11 cellular contexts compared by ENCODE assay signal in the genomic region with DNA sequence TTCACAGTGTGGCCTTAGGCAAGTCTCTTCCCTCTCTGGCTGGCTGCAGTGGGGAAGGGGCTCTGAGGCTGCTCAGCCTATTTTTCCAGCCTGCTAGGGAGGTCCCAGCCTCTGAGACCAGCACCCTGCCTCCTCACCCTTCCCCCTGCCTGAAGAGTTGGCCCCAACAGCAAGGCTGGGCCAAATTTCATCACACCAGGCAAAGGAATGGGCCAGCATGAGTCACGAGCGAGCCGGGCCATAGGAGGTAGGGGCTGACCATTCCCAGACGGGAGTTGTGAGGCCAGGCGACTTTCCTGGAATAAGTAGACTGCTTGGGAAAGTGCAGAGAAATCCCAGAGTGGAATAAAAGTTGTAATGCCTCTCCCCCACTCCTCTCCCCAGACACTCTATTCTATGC. TPM values are rescaled to one million over a fixed set of nuclear protein-coding genes. Genes with fewer than 3 reads are reported as not detected.
DNase-seq lines count a peak whose midpoint lies in the region; ATAC-seq and TF ChIP-seq lines count a peak whose summit lies in the region.
"Had no signal": no experiment of that assay in that cellular context is flagged by ENCODE, and none has a peak within 500 bp of the region (broad histone marks: within the 10 kb centered on the region; RNA-seq: fewer than 3 reads in every experiment).

No MANE protein-coding gene starts in this region.

- TF ChIP-seq EP300 in upper lobe of left lung (IDR thresholded peaks at IDR 0.05), result no peak

- peak; percentile 36 to 41 for ATAC-seq in lower lobe of right lung
- peak; percentile 29 to 78 for ATAC-seq in upper lobe of left lung (ENCODE audit: low FRiP score in 2 of 2)
- no peak for ATAC-seq in HG02884 (IDR thresholded peaks at IDR 0.05; ENCODE audit: unreplicated experiment)

- intact Hi-C loops in lower lobe of right lung (cut with DNase I), result no loop called here

- H3K27ac ChIP-seq in lower lobe of right lung (peak overlapping the region; percentile 18), upper lobe of left lung (no peak overlapping the region)

- H3K4me1 ChIP-seq in lower lobe of right lung, result peaks cover 6% of the 10 kb centered on the region
- peaks cover 0 to 4% (median 1%) of the 10 kb centered on the region in 4 donors for H3K4me1 ChIP-seq in upper lobe of left lung

- TF ChIP-seq POLR2A in upper lobe of left lung (IDR thresholded peaks at IDR 0.05), result no peak

- H3K9me3 ChIP-seq in lower lobe of right lung (peaks cover 6% of the 10 kb centered on the region), upper lobe of left lung (no peaks in the 10 kb centered on the region)

- no peak for TF ChIP-seq CTCF in choroid plexus epithelial cell (conservative IDR thresholded peaks at IDR 0.05; ENCODE audit: low read depth, low read length)
- no peak for TF ChIP-seq CTCF in lower lobe of right lung (IDR thresholded peaks at IDR 0.05)
- TF ChIP-seq CTCF in upper lobe of left lung (IDR thresholded peaks at IDR 0.05), result no peak

- H3K27me3 ChIP-seq in lower lobe of right lung (ENCODE audit: low read depth), result peaks cover 12% of the 10 kb centered on the region
- peaks cover 0 to 3% (median 0%) of the 10 kb centered on the region in 4 donors for H3K27me3 ChIP-seq in upper lobe of left lung

- H3K4me3 ChIP-seq in choroid plexus epithelial cell (ENCODE audit: low read depth, low read length) (no peak overlapping the region), lower lobe of right lung (no peak overlapping the region), upper lobe of left lung (no peak overlapping the region)

- DNase-seq in HS-27A (ENCODE audit: low read depth) (peak; percentile 72), choroid plexus epithelial cell (ENCODE audit: low read depth) (peak; percentile 90), lower lobe of right lung (no peak), upper lobe of left lung (peak in 1 of 2 donors; percentile 34), pons (ENCODE audit: low spot score) (no peak), DMS153 (lab: John Stamatoyannopoulos, UW) (no peak), COLO829 (ENCODE audit: low spot score) (no peak)
- DNase-seq: NCI-H1436; SIG-M5; stimulated activated CD4-positive, alpha-beta T cell treated with anti-CD3 and anti-CD28 coated beads, Interleukin-1b, Interleukin-23, amount 100 ng/mL, for 48 hours had no signal

- 52 to 70% methylated on average over 5 of the region's 5 CpGs for WGBS in upper lobe of left lung, 2 donors

- H3K36me3 ChIP-seq in lower lobe of right lung (no peaks in the 10 kb centered on the region), upper lobe of left lung (no peaks in the 10 kb centered on the region)

RNA-seq across cellular contexts. Expression of gene FBLN2, which starts 5.7 kb away (rescaled TPM):
- total RNA-seq in lower lobe of right lung (40.8 TPM), upper lobe of left lung (10 to 100 TPM in 4 of 6 donors, 1 to 10 TPM in 2; 2.1 to 85.7 (median 19.5) TPM)

Comparison
In these comparisons a context has a peak if more than half of its experiments do, and no peak if none do; other contexts are left out.
1. DNase-seq: peak in HS-27A (single experiment) and choroid plexus epithelial cell (single experiment); none in lower lobe of right lung (single experiment), pons (single experiment), DMS153 (single experiment) and COLO829 (single experiment).